1 cellular context compared by ENCODE assay signal in the genomic region with DNA sequence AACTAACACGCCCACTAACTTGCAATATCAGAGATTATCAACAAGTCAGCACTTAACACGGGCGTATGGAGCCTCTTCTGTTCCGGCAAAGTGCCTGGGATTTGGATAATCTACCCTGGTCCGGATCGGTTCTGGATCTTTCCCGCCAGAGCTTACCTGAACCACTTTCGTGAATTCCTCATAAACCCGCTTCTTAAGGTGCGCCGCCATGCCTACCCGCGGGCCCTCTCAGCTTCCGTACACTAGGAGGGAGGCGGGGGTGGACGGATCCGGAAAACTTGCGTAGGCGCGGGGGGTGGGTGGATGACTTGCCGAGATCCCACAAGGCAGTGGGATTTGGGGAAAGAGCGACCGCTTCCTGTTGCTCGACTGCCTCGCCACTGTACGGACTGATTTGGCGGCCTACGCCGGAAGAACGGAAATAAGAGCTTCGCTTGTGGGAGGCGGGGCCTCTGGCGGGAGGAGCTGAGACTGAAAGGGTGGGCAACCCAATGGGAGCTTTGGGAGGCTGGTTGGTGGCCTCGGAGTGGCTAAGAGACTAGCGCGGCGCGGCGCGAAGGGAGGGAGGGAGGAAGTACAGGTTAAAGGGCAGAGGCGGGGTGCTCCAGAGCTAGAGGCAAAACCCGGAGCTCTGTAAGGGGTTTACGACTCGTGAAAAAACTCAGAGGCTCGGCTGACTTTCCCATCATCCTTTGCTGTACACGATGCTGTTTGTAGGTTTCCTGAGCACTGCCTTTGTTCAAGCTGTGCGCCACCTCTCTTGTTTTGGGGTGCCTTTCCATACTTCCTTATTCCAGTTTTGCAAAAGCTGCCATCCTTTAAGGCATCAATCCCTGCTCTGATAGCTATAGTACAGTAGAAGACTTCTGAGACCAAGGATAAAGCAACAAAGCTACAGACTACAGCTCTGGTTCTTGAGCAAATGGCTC.
A peak's percentile ranks its signal among the peaks of the same experiment; 100 is the strongest.
TF ChIP-seq lines count a peak whose summit lies in the region.

A gene with protein sequence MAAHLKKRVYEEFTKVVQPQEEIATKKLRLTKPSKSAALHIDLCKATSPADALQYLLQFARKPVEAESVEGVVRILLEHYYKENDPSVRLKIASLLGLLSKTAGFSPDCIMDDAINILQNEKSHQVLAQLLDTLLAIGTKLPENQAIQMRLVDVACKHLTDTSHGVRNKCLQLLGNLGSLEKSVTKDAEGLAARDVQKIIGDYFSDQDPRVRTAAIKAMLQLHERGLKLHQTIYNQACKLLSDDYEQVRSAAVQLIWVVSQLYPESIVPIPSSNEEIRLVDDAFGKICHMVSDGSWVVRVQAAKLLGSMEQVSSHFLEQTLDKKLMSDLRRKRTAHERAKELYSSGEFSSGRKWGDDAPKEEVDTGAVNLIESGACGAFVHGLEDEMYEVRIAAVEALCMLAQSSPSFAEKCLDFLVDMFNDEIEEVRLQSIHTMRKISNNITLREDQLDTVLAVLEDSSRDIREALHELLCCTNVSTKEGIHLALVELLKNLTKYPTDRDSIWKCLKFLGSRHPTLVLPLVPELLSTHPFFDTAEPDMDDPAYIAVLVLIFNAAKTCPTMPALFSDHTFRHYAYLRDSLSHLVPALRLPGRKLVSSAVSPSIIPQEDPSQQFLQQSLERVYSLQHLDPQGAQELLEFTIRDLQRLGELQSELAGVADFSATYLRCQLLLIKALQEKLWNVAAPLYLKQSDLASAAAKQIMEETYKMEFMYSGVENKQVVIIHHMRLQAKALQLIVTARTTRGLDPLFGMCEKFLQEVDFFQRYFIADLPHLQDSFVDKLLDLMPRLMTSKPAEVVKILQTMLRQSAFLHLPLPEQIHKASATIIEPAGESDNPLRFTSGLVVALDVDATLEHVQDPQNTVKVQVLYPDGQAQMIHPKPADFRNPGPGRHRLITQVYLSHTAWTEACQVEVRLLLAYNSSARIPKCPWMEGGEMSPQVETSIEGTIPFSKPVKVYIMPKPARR (minus strand): TSS at position 235 of the 929 bp plus-strand sequence. CDS start 25 bp downstream, at position 210.

TF ChIP-seq in HepG2, 621 proteins besides CTCF, POLR2A, EP300 and RAD21 (continued from another document and continues in another):
- TF ChIP-seq, protein P1, sequence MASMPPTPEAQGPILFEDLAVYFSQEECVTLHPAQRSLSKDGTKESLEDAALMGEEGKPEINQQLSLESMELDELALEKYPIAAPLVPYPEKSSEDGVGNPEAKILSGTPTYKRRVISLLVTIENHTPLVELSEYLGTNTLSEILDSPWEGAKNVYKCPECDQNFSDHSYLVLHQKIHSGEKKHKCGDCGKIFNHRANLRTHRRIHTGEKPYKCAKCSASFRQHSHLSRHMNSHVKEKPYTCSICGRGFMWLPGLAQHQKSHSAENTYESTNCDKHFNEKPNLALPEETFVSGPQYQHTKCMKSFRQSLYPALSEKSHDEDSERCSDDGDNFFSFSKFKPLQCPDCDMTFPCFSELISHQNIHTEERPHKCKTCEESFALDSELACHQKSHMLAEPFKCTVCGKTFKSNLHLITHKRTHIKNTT (CRISPR knock-in tag; IDR thresholded peaks at IDR 0.05): no peak
- TF ChIP-seq MED13 (CRISPR knock-in tag; IDR thresholded peaks at IDR 0.05) (no peak), SOX5 (CRISPR knock-in tag; IDR thresholded peaks at IDR 0.05; ENCODE audit: borderline replicate concordance) (peak; percentile 26; the same call in 1 of the 2 replicates), SMARCE1 (IDR thresholded peaks at IDR 0.05; ENCODE audit: borderline replicate concordance) (no peak), MIXL1 (CRISPR knock-in tag; IDR thresholded peaks at IDR 0.05) (peak; percentile 81), ZNF570 (CRISPR knock-in tag; IDR thresholded peaks at IDR 0.05; ENCODE audit: borderline replicate concordance) (no peak; the same call in 1 of the 2 replicates), PHB2 (IDR thresholded peaks at IDR 0.05; ENCODE audit: partially characterized antibody) (no peak), PLRG1 (conservative IDR thresholded peaks at IDR 0.05) (no peak), MLX (CRISPR knock-in tag; IDR thresholded peaks at IDR 0.05) (peak; percentile 42; the same call in 1 of the 2 replicates), HDAC2 (CRISPR knock-in tag; IDR thresholded peaks at IDR 0.05) (peak; percentile 65), NFYB (CRISPR knock-in tag; IDR thresholded peaks at IDR 0.05) (peak; percentile 96), SRSF4 (IDR thresholded peaks at IDR 0.05; ENCODE audit: low read depth, low read length, poor library complexity, severe bottlenecking) (no peak), GABPB1 (CRISPR knock-in tag; IDR thresholded peaks at IDR 0.05) (peak; percentile 98), ZNF775 (CRISPR knock-in tag; IDR thresholded peaks at IDR 0.05; ENCODE audit: borderline replicate concordance) (no peak), NFKB2 (CRISPR knock-in tag; IDR thresholded peaks at IDR 0.05; ENCODE audit: borderline replicate concordance) (no peak; the same call in 1 of the 2 replicates), THAP9 (CRISPR knock-in tag; IDR thresholded peaks at IDR 0.05; ENCODE audit: borderline replicate concordance) (peak; percentile 98), ZNF143 (CRISPR knock-in tag; IDR thresholded peaks at IDR 0.05) (peak; percentile 88), ZNF75D (CRISPR knock-in tag; IDR thresholded peaks at IDR 0.05; ENCODE audit: borderline replicate concordance) (no peak), ZSCAN31 (CRISPR knock-in tag; IDR thresholded peaks at IDR 0.05; ENCODE audit: low read depth) (no peak; the same call in 1 of the 2 replicates), ZNF687 (CRISPR knock-in tag; IDR thresholded peaks at IDR 0.05) (peak; percentile 95), ZNF10 (CRISPR knock-in tag; IDR thresholded peaks at IDR 0.05; ENCODE audit: borderline replicate concordance, low read depth) (no peak), EHMT2 (IDR thresholded peaks at IDR 0.05; ENCODE audit: borderline replicate concordance, low read depth, low read length) (peak; percentile 40; the same call in 1 of the 2 replicates), ZNF142 (CRISPR knock-in tag; IDR thresholded peaks at IDR 0.05) (no peak), GATA4 (IDR thresholded peaks at IDR 0.05; ENCODE audit: borderline replicate concordance, low read depth) (no peak; the same call in 1 of the 2 replicates), TGIF2 (CRISPR knock-in tag; IDR thresholded peaks at IDR 0.05) (peak; percentile 63; the same call in 1 of the 2 replicates), ZNF30 (CRISPR knock-in tag; IDR thresholded peaks at IDR 0.05) (no peak), STAT5B (CRISPR knock-in tag; IDR thresholded peaks at IDR 0.05) (no peak), SP140L (CRISPR knock-in tag; IDR thresholded peaks at IDR 0.05; ENCODE audit: borderline replicate concordance) (peak; percentile 50; the same call in 1 of the 2 replicates), ZNF530 (CRISPR knock-in tag; IDR thresholded peaks at IDR 0.05; ENCODE audit: low read depth) (no peak), EED (CRISPR knock-in tag; IDR thresholded peaks at IDR 0.05) (no peak), ZNF33A (CRISPR knock-in tag; IDR thresholded peaks at IDR 0.05; ENCODE audit: borderline replicate concordance) (no peak), MED8 (CRISPR knock-in tag; IDR thresholded peaks at IDR 0.05; ENCODE audit: insufficient replicate concordance) (no peak), ZFP37 (CRISPR knock-in tag; IDR thresholded peaks at IDR 0.05; ENCODE audit: borderline replicate concordance) (no peak), ZNF468 (CRISPR knock-in tag; IDR thresholded peaks at IDR 0.05) (peak; percentile 21; the same call in 1 of the 2 replicates), HNRNPUL1 (IDR thresholded peaks at IDR 0.05; ENCODE audit: low read depth, low read length) (no peak), KDM5B (CRISPR knock-in tag; IDR thresholded peaks at IDR 0.05; ENCODE audit: borderline replicate concordance) (peak; percentile 69; the same call in 1 of the 2 replicates), ZNF703 (CRISPR knock-in tag; IDR thresholded peaks at IDR 0.05; ENCODE audit: borderline replicate concordance) (no peak), CHD4 (IDR thresholded peaks at IDR 0.05; ENCODE audit: borderline replicate concordance, low read length) (no peak), CCDC6 (CRISPR knock-in tag; IDR thresholded peaks at IDR 0.05) (peak; percentile 69; the same call in 1 of the 2 replicates), MYNN (CRISPR knock-in tag; IDR thresholded peaks at IDR 0.05; ENCODE audit: low read depth) (peak; percentile 77; the same call in 1 of the 2 replicates)
- TF ChIP-seq, protein P2, sequence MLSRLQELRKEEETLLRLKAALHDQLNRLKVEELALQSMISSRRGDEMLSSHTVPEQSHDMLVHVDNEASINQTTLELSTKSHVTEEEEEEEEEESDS (CRISPR knock-in tag; IDR thresholded peaks at IDR 0.05; ENCODE audit: borderline replicate concordance): no peak
